In genomic region chr12:75592086-75592485, GRCh38 we compare ENCODE assay signal across 18 cellular contexts.
"Had no signal": no experiment of that assay in that cellular context is flagged by ENCODE, and none has a peak within 500 bp of the region (broad histone marks: within the 10 kb centered on the region; RNA-seq: fewer than 3 reads in every experiment).

No MANE protein-coding gene starts in this region.

- FAIRE-seq: keratinocyte had no signal

- H3K36me3 ChIP-seq: lower lobe of right lung, thoracic aorta, upper lobe of right lung had no signal

- H3K4me1 Mint-ChIP-seq: neural crest cell had no signal

- H3K9me3 Mint-ChIP-seq: activated T-helper 1 cell treated with anti-CD3 and anti-CD28 coated beads, Interleukin-12 subunit alpha, Interleukin-12 subunit beta, Interleukin-2, Interleukin-4 antibody, amounts not matched to agents 30 ng/mL and 10 ng/mL and 1 ng/mL, durations not matched to agents 14 hours and 24 hours and 36 hours had no signal

- H3K27me3 ChIP-seq: foreskin keratinocyte, upper lobe of right lung had no signal

- H3K27ac ChIP-seq: foreskin keratinocyte, lower lobe of right lung, skin epidermis, thoracic aorta, upper lobe of right lung had no signal

- H3K9me3 ChIP-seq: lower lobe of right lung, thoracic aorta, upper lobe of right lung had no signal

- H3K4me3 Mint-ChIP-seq: activated T-helper 1 cell treated with anti-CD3 and anti-CD28 coated beads, Interleukin-12 subunit alpha, Interleukin-12 subunit beta, Interleukin-2, Interleukin-4 antibody, amounts not matched to agents 30 ng/mL and 10 ng/mL and 1 ng/mL, durations not matched to agents 14 hours and 24 hours and 36 hours; neural crest cell; stimulated activated effector memory CD8-positive, alpha-beta T cell treated with anti-CD3 and anti-CD28 coated beads, Interleukin-12 subunit alpha, Interleukin-12 subunit beta, amount 100 ng/mL, for 72 hours; T-helper 17 cell had no signal

- H3K27ac Mint-ChIP-seq: activated naive CD4-positive, alpha-beta T cell treated with anti-CD3 and anti-CD28 coated beads, Interleukin-2, amount 50 U/mL, for 72 hours; activated T-helper 1 cell treated with anti-CD3 and anti-CD28 coated beads, Interleukin-12 subunit alpha, Interleukin-12 subunit beta, Interleukin-2, Interleukin-4 antibody, amounts not matched to agents 30 ng/mL and 10 ng/mL and 1 ng/mL, durations not matched to agents 14 hours and 24 hours and 36 hours; stimulated activated effector memory CD8-positive, alpha-beta T cell treated with anti-CD3 and anti-CD28 coated beads, Interleukin-12 subunit alpha, Interleukin-12 subunit beta, amount 100 ng/mL, for 72 hours; T-helper 17 cell had no signal

- H3K36me3 Mint-ChIP-seq: activated naive CD4-positive, alpha-beta T cell treated with anti-CD3 and anti-CD28 coated beads, Interleukin-2, amount 50 U/mL, for 72 hours; stimulated activated effector memory CD8-positive, alpha-beta T cell treated with anti-CD3 and anti-CD28 coated beads, Interleukin-12 subunit alpha, Interleukin-12 subunit beta, amount 100 ng/mL, for 72 hours had no signal

- H3K4me3 ChIP-seq: lower lobe of right lung, skin epidermis, thoracic aorta, upper lobe of right lung had no signal

- DNase-seq: activated CD4-positive, alpha-beta T cell treated with anti-CD3 and anti-CD28 coated beads, Interleukin-2, amount 50 U/mL, for 4 hours; activated gamma-delta T cell treated with Interleukin-2 at 50 U/mL for 16 hours; activated T-cell treated with anti-CD3 and anti-CD28 coated beads for 4 hours; dermis blood vessel endothelial cell; effector memory CD4-positive, alpha-beta T cell; foreskin keratinocyte; hippocampal formation; lower lobe of right lung; stimulated activated CD4-positive, alpha-beta T cell treated with anti-CD3 and anti-CD28 coated beads, Interleukin-4, amount 100 ng/mL, for 1 hour; T-helper 17 cell; upper lobe of right lung had no signal

- H3K4me1 ChIP-seq: foreskin keratinocyte, lower lobe of right lung, upper lobe of right lung had no signal
